31 cellular contexts compared by ENCODE assay signal in the genomic region with DNA sequence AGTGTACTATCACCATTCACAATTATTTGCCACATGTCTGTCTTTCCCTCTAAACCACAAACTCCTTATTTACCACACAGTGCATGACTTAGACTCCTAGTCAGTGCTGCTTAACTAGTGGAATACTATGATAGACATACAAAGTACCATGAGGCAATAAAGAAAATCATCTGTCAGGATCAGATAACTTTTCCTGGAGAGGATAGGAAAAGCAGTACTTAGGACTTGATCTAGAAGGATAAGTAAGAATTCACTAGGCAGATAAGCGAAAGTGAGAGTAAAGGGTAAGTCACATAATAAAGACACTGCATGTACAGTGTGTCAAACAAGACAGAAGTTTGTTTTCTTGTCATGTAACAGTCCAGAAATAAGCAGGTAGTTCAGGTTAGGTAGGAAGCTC. TPM values are rescaled to one million over a fixed set of nuclear protein-coding genes. Genes with fewer than 3 reads are reported as not detected.
"Had no signal": no experiment of that assay in that cellular context is flagged by ENCODE, and none has a peak within 500 bp of the region (broad histone marks: within the 10 kb centered on the region; RNA-seq: fewer than 3 reads in every experiment).

No MANE protein-coding gene starts in this region.

- H3K9me3 Mint-ChIP-seq: activated naive CD4-positive, alpha-beta T cell treated with anti-CD3 and anti-CD28 coated beads for 36 hours; activated T-cell treated with anti-CD3 and anti-CD28 coated beads, Interleukin-2, amount 50 U/mL, for 24 hours; activated T-helper 17 cell treated with anti-CD3 and anti-CD28 coated beads, Interleukin-2, amount 50 U/mL, for 72 hours; T-cell had no signal

- FAIRE-seq: bronchial epithelial cell, TTC549 had no signal

- H3K27ac Mint-ChIP-seq: activated CD8-positive, alpha-beta memory T cell treated with anti-CD3 and anti-CD28 coated beads, Interleukin-2, amount 10 ng/mL, durations not matched to agents 7 days and 5 days; activated naive CD4-positive, alpha-beta T cell treated with anti-CD3 and anti-CD28 coated beads for 36 hours; activated naive CD8-positive, alpha-beta T cell; activated T-cell treated with anti-CD3 and anti-CD28 coated beads, Interleukin-2, amount 50 U/mL, for 24 hours; activated T-helper 17 cell treated with anti-CD3 and anti-CD28 coated beads, Interleukin-2, amount 50 U/mL, for 72 hours; T-cell had no signal

- DNase-seq: activated CD4-positive, alpha-beta T cell treated with anti-CD3 and anti-CD28 coated beads for 48 hours; activated CD4-positive, alpha-beta T cell treated with anti-CD3 and anti-CD28 coated beads, Interleukin-2, amount 50 U/mL, for 48 hours; activated CD8-positive, alpha-beta memory T cell treated with anti-CD3 and anti-CD28 coated beads, Interleukin-2, amount 10 ng/mL, durations not matched to agents 7 days and 5 days; activated gamma-delta T cell; activated naive CD4-positive, alpha-beta T cell treated with anti-CD3 and anti-CD28 coated beads for 36 hours; activated T-cell treated with anti-CD3 and anti-CD28 coated beads, Interleukin-2, amount 50 U/mL, for 24 hours; central memory CD4-positive, alpha-beta T cell; Karpas-422; NCI-H1092; NCI-H1417; NCI-H1930; NCI-H2171 treated with DMSO at 0.1 percent for 48 hours; NCI-H226; NCI-H510A; NCI-H526 treated with DMSO at 0.1 percent for 48 hours; NCI-H82; T-cell; T-helper 2 cell; T1000 had no signal

- H3K36me3 Mint-ChIP-seq: activated CD8-positive, alpha-beta memory T cell treated with anti-CD3 and anti-CD28 coated beads, Interleukin-2, amount 10 ng/mL, durations not matched to agents 7 days and 5 days; activated naive CD8-positive, alpha-beta T cell; T-cell had no signal

- H3K4me1 Mint-ChIP-seq: activated CD8-positive, alpha-beta memory T cell treated with anti-CD3 and anti-CD28 coated beads, Interleukin-2, amount 10 ng/mL, durations not matched to agents 7 days and 5 days; activated T-helper 17 cell treated with anti-CD3 and anti-CD28 coated beads, Interleukin-2, amount 50 U/mL, for 72 hours; T-cell had no signal

- H3K27ac ChIP-seq: coronary artery, SK-N-MC, VCaP had no signal

- H3K4me3 Mint-ChIP-seq: activated CD8-positive, alpha-beta memory T cell treated with anti-CD3 and anti-CD28 coated beads, Interleukin-2, amount 10 ng/mL, durations not matched to agents 7 days and 5 days; activated naive CD4-positive, alpha-beta T cell treated with anti-CD3 and anti-CD28 coated beads for 36 hours; activated naive CD8-positive, alpha-beta T cell; activated T-cell treated with anti-CD3 and anti-CD28 coated beads, Interleukin-2, amount 50 U/mL, for 24 hours; activated T-helper 17 cell treated with anti-CD3 and anti-CD28 coated beads, Interleukin-2, amount 50 U/mL, for 72 hours; T-cell had no signal

- H3K27me3 Mint-ChIP-seq: activated naive CD8-positive, alpha-beta T cell; activated T-cell treated with anti-CD3 and anti-CD28 coated beads, Interleukin-2, amount 50 U/mL, for 24 hours; activated T-helper 17 cell treated with anti-CD3 and anti-CD28 coated beads, Interleukin-2, amount 50 U/mL, for 72 hours; T-cell had no signal

- ATAC-seq: activated CD8-positive, alpha-beta memory T cell treated with anti-CD3 and anti-CD28 coated beads, Interleukin-2, amount 10 ng/mL, durations not matched to agents 7 days and 5 days; activated T-helper 17 cell treated with anti-CD3 and anti-CD28 coated beads, Interleukin-2, amount 50 U/mL, for 72 hours; Panc1; Right ventricle myocardium inferior; T-cell had no signal

- H3K4me3 ChIP-seq: coronary artery, SK-N-MC had no signal

RNA-seq across cellular contexts. Expression of gene TSPAN1, which starts 21.2 kb away (rescaled TPM):
- total RNA-seq: activated CD8-positive, alpha-beta memory T cell treated with anti-CD3 and anti-CD28 coated beads, Interleukin-2, amount 10 ng/mL, durations not matched to agents 7 days and 5 days; activated naive CD4-positive, alpha-beta T cell treated with anti-CD3 and anti-CD28 coated beads for 36 hours; activated T-helper 17 cell treated with anti-CD3 and anti-CD28 coated beads, Interleukin-2, amount 50 U/mL, for 72 hours; OCI-LY7 had no signal

RNA-seq across cellular contexts. Expression of gene P3R3URF, which starts 22.6 kb away (rescaled TPM):
- total RNA-seq: activated CD8-positive, alpha-beta memory T cell treated with anti-CD3 and anti-CD28 coated beads, Interleukin-2, amount 10 ng/mL, durations not matched to agents 7 days and 5 days; activated naive CD4-positive, alpha-beta T cell treated with anti-CD3 and anti-CD28 coated beads for 36 hours; activated T-helper 17 cell treated with anti-CD3 and anti-CD28 coated beads, Interleukin-2, amount 50 U/mL, for 72 hours; bronchial epithelial cell; chondrocyte; M059J; OCI-LY7; Right ventricle myocardium inferior; T-cell had no signal

RNA-seq across cellular contexts. Expression of gene LURAP1, which starts 49.4 kb away (rescaled TPM):
- total RNA-seq: activated CD8-positive, alpha-beta memory T cell treated with anti-CD3 and anti-CD28 coated beads, Interleukin-2, amount 10 ng/mL, durations not matched to agents 7 days and 5 days had no signal
